11 cellular contexts compared by ENCODE assay signal in genomic region chr2:32768387-32769174, GRCh38.
"Had no signal": no experiment of that assay in that cellular context is flagged by ENCODE, and none has a peak within 500 bp of the region (broad histone marks: within the 10 kb centered on the region; RNA-seq: fewer than 3 reads in every experiment).

No MANE protein-coding gene starts in this region.

- H3K9me3 ChIP-seq: adrenal gland, esophagus muscularis mucosa, ovary, testis had no signal

- H3K36me3 ChIP-seq: adrenal gland, ovary had no signal

- H3K27me3 ChIP-seq: adrenal gland, dorsolateral prefrontal cortex, esophagus muscularis mucosa, ovary, testis had no signal

- H3K4me3 ChIP-seq: adrenal gland, dorsolateral prefrontal cortex, esophagus muscularis mucosa, ovary, testis had no signal

- DNase-seq: activated CD4-positive, alpha-beta T cell treated with anti-CD3 and anti-CD28 coated beads for 48 hours; activated naive CD4-positive, alpha-beta T cell treated with anti-CD3 and anti-CD28 coated beads, Interleukin-2, amount 10 ng/mL, durations not matched to agents 7 days and 5 days; adrenal gland; dorsolateral prefrontal cortex; foreskin melanocyte; head of caudate nucleus; ovary; stimulated activated CD4-positive, alpha-beta T cell treated with anti-CD3 and anti-CD28 coated beads, Interleukin-15, amount 100 ng/mL, for 24 hours; stimulated activated CD4-positive, alpha-beta T cell treated with anti-CD3 and anti-CD28 coated beads, Interleukin-4, amount 100 ng/mL, for 24 hours; testis had no signal

- H3K27ac ChIP-seq: adrenal gland, dorsolateral prefrontal cortex, esophagus muscularis mucosa, ovary, testis had no signal

- H3K4me1 ChIP-seq: adrenal gland, testis had no signal
